In the genomic region with DNA sequence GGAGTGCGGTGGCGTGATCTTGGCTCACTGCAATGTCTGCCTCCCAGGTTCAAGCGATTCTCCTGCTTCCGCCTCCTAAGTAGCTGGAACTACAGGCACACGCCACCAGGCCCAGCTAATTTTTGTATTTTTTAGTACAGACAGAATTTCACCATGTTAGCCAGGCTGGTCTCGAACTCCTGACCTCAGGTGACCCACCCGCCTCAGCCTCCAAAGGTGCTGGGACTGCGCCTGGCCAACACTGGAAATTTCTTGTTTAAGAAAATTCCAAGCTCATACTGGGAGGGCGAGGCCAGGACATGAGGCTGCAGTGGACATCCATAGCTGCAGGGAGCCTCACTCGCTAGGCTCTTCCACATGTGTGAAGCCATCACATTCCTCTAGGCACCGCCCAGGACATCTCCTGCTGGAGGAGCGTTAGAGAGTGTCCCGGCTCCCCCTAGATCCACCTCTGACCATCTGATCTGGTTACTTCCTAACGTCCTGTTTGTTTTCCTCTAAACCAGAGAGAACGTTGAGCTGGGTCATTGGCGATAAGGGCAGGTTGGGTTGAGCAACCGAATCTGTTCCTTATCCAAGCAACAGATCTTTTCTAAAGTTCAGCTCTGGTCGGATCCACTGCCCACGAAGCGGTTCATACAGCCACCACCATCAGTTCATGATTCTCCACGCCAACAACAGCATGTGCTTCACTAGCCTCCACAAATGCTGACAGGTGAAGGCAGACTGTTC, we compare ENCODE assay signal across 1 cellular context.
TF ChIP-seq lines count a peak whose summit lies in the region.

No MANE protein-coding gene starts in this region.

TF ChIP-seq in K562, 482 proteins besides CTCF, POLR2A, EP300 and RAD21 (continued from another document and continues in another):
- TF ChIP-seq SNAPC5 (CRISPR knock-in tag; IDR thresholded peaks at IDR 0.05) (no peak), PCBP2 (IDR thresholded peaks at IDR 0.05; ENCODE audit: low read depth, low read length, poor library complexity, severe bottlenecking) (no peak), MXI1 (IDR thresholded peaks at IDR 0.05; ENCODE audit: low read depth, low read length) (no peak), ZBTB7A (IDR thresholded peaks at IDR 0.05; ENCODE audit: borderline replicate concordance, control insufficient read depth, low read depth, low read length) (no peak), NR2F6 (CRISPR knock-in tag; IDR thresholded peaks at IDR 0.05) (no peak), ZNF324 (CRISPR knock-in tag; IDR thresholded peaks at IDR 0.05) (no peak), KDM2B (CRISPR knock-in tag; IDR thresholded peaks at IDR 0.05) (no peak), POLR3A (IDR thresholded peaks at IDR 0.05; ENCODE audit: borderline replicate concordance, extremely low read depth, insufficient read depth, insufficient read length) (no peak), NUFIP1 (IDR thresholded peaks at IDR 0.05; ENCODE audit: partially characterized antibody) (peak; percentile 73), GTF3C2 (IDR thresholded peaks at IDR 0.05; ENCODE audit: borderline replicate concordance, extremely low read depth, insufficient read length) (no peak), ZNF589 (CRISPR knock-in tag; IDR thresholded peaks at IDR 0.05; ENCODE audit: low read depth) (no peak), PRMT5 (CRISPR knock-in tag; IDR thresholded peaks at IDR 0.05) (no peak), HMG20A (CRISPR knock-in tag; conservative IDR thresholded peaks at IDR 0.05) (no peak), ZC3H11A (IDR thresholded peaks at IDR 0.05; ENCODE audit: low read depth, low read length) (no peak), ZFX (CRISPR knock-in tag; IDR thresholded peaks at IDR 0.05) (no peak), PHF21A (IDR thresholded peaks at IDR 0.05; ENCODE audit: borderline replicate concordance, low read depth) (no peak; the same call in 1 of the 2 replicates), ZNF140 (CRISPR knock-in tag; IDR thresholded peaks at IDR 0.05) (no peak), FOXP1 (CRISPR knock-in tag; IDR thresholded peaks at IDR 0.05) (no peak), ZFPM2 (CRISPR knock-in tag; IDR thresholded peaks at IDR 0.05) (no peak), ZNF76 (CRISPR knock-in tag; IDR thresholded peaks at IDR 0.05; ENCODE audit: borderline replicate concordance) (no peak), ZKSCAN8 (CRISPR knock-in tag; IDR thresholded peaks at IDR 0.05) (peak; percentile 33; the same call in 1 of the 2 replicates), RBM22 (IDR thresholded peaks at IDR 0.05; ENCODE audit: low read depth, low read length, poor library complexity, severe bottlenecking) (no peak), HNRNPL (IDR thresholded peaks at IDR 0.05; ENCODE audit: low read depth, low read length) (no peak), PTTG1 (tag; IDR thresholded peaks at IDR 0.05; ENCODE audit: low read depth) (no peak), HLTF (IDR thresholded peaks at IDR 0.05) (no peak), ZNF583 (CRISPR knock-in tag; IDR thresholded peaks at IDR 0.05) (0 out of 2 replicates have a peak, but pooled peaks have one; percentile 49), RERE (CRISPR knock-in tag; IDR thresholded peaks at IDR 0.05; ENCODE audit: borderline replicate concordance) (no peak), KDM1A (IDR thresholded peaks at IDR 0.05) (peak; percentile 93 to 94), LARP7 (IDR thresholded peaks at IDR 0.05) (no peak), EGR1 (conservative IDR thresholded peaks at IDR 0.05) (peak; percentile 42; the same call in 1 of the 2 replicates), SIX5 (IDR thresholded peaks at IDR 0.05; ENCODE audit: borderline replicate concordance in 1 of 2, insufficient read depth in 1 of 2, low read depth in 1 of 2, low read length in 2 of 2) (no peak), RHOXF2B (CRISPR knock-in tag; conservative IDR thresholded peaks at IDR 0.05) (no peak), RBM15 (IDR thresholded peaks at IDR 0.05; ENCODE audit: insufficient read depth, low read length) (no peak), TFE3 (CRISPR knock-in tag; IDR thresholded peaks at IDR 0.05) (no peak)
- TF ChIP-seq, protein P1, sequence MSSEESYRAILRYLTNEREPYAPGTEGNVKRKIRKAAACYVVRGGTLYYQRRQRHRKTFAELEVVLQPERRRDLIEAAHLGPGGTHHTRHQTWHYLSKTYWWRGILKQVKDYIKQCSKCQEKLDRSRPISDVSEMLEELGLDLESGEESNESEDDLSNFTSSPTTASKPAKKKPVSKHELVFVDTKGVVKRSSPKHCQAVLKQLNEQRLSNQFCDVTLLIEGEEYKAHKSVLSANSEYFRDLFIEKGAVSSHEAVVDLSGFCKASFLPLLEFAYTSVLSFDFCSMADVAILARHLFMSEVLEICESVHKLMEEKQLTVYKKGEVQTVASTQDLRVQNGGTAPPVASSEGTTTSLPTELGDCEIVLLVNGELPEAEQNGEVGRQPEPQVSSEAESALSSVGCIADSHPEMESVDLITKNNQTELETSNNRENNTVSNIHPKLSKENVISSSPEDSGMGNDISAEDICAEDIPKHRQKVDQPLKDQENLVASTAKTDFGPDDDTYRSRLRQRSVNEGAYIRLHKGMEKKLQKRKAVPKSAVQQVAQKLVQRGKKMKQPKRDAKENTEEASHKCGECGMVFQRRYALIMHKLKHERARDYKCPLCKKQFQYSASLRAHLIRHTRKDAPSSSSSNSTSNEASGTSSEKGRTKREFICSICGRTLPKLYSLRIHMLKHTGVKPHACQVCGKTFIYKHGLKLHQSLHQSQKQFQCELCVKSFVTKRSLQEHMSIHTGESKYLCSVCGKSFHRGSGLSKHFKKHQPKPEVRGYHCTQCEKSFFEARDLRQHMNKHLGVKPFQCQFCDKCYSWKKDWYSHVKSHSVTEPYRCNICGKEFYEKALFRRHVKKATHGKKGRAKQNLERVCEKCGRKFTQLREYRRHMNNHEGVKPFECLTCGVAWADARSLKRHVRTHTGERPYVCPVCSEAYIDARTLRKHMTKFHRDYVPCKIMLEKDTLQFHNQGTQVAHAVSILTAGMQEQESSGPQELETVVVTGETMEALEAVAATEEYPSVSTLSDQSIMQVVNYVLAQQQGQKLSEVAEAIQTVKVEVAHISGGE (CRISPR knock-in tag; IDR thresholded peaks at IDR 0.05) = 0 out of 6 replicates have a peak, but pooled peaks of 1 of the 3 experiments have one; percentile 21
- TF ChIP-seq, protein P2, sequence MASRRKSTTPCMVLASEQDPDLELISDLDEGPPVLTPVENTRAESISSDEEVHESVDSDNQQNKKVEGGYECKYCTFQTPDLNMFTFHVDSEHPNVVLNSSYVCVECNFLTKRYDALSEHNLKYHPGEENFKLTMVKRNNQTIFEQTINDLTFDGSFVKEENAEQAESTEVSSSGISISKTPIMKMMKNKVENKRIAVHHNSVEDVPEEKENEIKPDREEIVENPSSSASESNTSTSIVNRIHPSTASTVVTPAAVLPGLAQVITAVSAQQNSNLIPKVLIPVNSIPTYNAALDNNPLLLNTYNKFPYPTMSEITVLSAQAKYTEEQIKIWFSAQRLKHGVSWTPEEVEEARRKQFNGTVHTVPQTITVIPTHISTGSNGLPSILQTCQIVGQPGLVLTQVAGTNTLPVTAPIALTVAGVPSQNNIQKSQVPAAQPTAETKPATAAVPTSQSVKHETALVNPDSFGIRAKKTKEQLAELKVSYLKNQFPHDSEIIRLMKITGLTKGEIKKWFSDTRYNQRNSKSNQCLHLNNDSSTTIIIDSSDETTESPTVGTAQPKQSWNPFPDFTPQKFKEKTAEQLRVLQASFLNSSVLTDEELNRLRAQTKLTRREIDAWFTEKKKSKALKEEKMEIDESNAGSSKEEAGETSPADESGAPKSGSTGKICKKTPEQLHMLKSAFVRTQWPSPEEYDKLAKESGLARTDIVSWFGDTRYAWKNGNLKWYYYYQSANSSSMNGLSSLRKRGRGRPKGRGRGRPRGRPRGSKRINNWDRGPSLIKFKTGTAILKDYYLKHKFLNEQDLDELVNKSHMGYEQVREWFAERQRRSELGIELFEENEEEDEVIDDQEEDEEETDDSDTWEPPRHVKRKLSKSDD (conservative IDR thresholded peaks at IDR 0.05; ENCODE audit: low read length) = no peak
- TF ChIP-seq, protein P3, sequence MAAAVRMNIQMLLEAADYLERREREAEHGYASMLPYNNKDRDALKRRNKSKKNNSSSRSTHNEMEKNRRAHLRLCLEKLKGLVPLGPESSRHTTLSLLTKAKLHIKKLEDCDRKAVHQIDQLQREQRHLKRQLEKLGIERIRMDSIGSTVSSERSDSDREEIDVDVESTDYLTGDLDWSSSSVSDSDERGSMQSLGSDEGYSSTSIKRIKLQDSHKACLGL (CRISPR knock-in tag; IDR thresholded peaks at IDR 0.05; ENCODE audit: borderline replicate concordance, poor library complexity, severe bottlenecking) = no peak
- TF ChIP-seq, protein P4, sequence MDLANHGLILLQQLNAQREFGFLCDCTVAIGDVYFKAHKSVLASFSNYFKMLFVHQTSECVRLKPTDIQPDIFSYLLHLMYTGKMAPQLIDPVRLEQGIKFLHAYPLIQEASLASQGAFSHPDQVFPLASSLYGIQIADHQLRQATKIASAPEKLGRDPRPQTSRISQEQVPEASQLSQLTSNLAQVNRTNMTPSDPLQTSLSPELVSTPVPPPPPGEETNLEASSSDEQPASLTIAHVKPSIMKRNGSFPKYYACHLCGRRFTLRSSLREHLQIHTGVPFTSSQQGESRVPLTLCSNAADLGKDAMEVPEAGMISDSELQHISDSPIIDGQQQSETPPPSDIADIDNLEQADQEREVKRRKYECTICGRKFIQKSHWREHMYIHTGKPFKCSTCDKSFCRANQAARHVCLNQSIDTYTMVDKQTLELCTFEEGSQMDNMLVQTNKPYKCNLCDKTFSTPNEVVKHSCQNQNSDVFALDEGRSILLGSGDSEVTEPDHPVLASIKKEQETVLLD (IDR thresholded peaks at IDR 0.05) = peak; percentile 75; the same call in 1 of the 2 replicates
